Comparison of ENCODE assay signal across 1 cellular context in the genomic region with DNA sequence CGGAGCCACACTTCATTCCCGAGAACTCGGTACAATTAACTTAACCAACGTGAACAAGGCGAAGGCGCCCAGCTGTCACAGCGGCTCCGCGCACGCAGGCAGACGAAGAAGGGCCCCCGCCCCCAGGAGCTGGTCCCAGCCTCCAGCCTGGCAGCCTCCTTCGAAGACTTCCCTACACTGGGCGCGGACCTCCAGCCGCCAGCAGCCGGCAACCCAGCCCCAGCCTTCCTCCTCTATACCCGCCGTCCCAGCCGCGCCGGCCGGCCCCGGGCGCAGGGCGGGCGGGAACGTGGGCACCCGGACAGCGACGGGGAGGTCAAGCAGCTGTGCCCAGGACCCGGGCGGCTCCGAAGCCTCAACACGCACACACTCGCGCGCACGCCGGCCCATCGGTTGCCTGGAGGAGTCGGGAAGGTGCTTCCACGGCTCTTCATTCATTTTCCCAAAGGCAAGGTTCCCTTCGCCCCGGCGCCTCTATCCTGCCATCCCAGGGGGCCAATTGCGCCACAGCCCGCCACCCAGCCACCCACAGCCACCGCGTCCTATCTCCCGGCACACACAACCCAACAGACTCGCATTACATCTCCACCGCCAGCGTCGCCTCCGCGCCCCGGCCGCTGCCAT.
TF ChIP-seq lines count a peak whose summit lies in the region.

No MANE protein-coding gene starts in this region.

TF ChIP-seq in HepG2, 621 proteins besides CTCF, POLR2A, EP300 and RAD21 (continued from another document and continues in another):
- TF ChIP-seq ZBTB38 (CRISPR knock-in tag; IDR thresholded peaks at IDR 0.05), result 0 out of 2 replicates have a peak, but pooled peaks have one; percentile 29
- peak; percentile 16; the same call in 1 of the 2 replicates for TF ChIP-seq TBX2 (CRISPR knock-in tag; IDR thresholded peaks at IDR 0.05; ENCODE audit: borderline replicate concordance)
- no peak for TF ChIP-seq ZNF569 (CRISPR knock-in tag; IDR thresholded peaks at IDR 0.05; ENCODE audit: borderline replicate concordance)
- TF ChIP-seq, protein P1, sequence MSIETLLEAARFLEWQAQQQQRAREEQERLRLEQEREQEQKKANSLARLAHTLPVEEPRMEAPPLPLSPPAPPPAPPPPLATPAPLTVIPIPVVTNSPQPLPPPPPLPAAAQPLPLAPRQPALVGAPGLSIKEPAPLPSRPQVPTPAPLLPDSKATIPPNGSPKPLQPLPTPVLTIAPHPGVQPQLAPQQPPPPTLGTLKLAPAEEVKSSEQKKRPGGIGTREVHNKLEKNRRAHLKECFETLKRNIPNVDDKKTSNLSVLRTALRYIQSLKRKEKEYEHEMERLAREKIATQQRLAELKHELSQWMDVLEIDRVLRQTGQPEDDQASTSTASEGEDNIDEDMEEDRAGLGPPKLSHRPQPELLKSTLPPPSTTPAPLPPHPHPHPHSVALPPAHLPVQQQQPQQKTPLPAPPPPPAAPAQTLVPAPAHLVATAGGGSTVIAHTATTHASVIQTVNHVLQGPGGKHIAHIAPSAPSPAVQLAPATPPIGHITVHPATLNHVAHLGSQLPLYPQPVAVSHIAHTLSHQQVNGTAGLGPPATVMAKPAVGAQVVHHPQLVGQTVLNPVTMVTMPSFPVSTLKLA (IDR thresholded peaks at IDR 0.05), result no peak
- no peak for TF ChIP-seq ZNF296 (CRISPR knock-in tag; conservative IDR thresholded peaks at IDR 0.05)
- TF ChIP-seq, protein P2, sequence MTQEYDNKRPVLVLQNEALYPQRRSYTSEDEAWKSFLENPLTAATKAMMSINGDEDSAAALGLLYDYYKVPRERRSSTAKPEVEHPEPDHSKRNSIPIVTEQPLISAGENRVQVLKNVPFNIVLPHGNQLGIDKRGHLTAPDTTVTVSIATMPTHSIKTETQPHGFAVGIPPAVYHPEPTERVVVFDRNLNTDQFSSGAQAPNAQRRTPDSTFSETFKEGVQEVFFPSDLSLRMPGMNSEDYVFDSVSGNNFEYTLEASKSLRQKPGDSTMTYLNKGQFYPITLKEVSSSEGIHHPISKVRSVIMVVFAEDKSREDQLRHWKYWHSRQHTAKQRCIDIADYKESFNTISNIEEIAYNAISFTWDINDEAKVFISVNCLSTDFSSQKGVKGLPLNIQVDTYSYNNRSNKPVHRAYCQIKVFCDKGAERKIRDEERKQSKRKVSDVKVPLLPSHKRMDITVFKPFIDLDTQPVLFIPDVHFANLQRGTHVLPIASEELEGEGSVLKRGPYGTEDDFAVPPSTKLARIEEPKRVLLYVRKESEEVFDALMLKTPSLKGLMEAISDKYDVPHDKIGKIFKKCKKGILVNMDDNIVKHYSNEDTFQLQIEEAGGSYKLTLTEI (CRISPR knock-in tag; conservative IDR thresholded peaks at IDR 0.05), result no peak
- TF ChIP-seq TCF7 (IDR thresholded peaks at IDR 0.05; ENCODE audit: low read depth), result no peak
- no peak for TF ChIP-seq IRX3 (CRISPR knock-in tag; IDR thresholded peaks at IDR 0.05; ENCODE audit: borderline replicate concordance, low read depth)
- 0 out of 2 replicates have a peak, but pooled peaks have one; percentile 27 for TF ChIP-seq EEA1 (CRISPR knock-in tag; IDR thresholded peaks at IDR 0.05; ENCODE audit: borderline replicate concordance)
- TF ChIP-seq ZNF546 (CRISPR knock-in tag; conservative IDR thresholded peaks at IDR 0.05), result no peak
- TF ChIP-seq ZNF256 (CRISPR knock-in tag; conservative IDR thresholded peaks at IDR 0.05), result no peak
- TF ChIP-seq, protein P3, sequence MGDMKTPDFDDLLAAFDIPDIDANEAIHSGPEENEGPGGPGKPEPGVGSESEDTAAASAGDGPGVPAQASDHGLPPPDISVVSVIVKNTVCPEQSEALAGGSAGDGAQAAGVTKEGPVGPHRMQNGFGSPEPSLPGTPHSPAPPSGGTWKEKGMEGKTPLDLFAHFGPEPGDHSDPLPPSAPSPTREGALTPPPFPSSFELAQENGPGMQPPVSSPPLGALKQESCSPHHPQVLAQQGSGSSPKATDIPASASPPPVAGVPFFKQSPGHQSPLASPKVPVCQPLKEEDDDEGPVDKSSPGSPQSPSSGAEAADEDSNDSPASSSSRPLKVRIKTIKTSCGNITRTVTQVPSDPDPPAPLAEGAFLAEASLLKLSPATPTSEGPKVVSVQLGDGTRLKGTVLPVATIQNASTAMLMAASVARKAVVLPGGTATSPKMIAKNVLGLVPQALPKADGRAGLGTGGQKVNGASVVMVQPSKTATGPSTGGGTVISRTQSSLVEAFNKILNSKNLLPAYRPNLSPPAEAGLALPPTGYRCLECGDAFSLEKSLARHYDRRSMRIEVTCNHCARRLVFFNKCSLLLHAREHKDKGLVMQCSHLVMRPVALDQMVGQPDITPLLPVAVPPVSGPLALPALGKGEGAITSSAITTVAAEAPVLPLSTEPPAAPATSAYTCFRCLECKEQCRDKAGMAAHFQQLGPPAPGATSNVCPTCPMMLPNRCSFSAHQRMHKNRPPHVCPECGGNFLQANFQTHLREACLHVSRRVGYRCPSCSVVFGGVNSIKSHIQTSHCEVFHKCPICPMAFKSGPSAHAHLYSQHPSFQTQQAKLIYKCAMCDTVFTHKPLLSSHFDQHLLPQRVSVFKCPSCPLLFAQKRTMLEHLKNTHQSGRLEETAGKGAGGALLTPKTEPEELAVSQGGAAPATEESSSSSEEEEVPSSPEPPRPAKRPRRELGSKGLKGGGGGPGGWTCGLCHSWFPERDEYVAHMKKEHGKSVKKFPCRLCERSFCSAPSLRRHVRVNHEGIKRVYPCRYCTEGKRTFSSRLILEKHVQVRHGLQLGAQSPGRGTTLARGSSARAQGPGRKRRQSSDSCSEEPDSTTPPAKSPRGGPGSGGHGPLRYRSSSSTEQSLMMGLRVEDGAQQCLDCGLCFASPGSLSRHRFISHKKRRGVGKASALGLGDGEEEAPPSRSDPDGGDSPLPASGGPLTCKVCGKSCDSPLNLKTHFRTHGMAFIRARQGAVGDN (CRISPR knock-in tag; IDR thresholded peaks at IDR 0.05), result peak; percentile 53
- no peak for TF ChIP-seq ZSCAN12 (CRISPR knock-in tag; IDR thresholded peaks at IDR 0.05)
- TF ChIP-seq, protein P4, sequence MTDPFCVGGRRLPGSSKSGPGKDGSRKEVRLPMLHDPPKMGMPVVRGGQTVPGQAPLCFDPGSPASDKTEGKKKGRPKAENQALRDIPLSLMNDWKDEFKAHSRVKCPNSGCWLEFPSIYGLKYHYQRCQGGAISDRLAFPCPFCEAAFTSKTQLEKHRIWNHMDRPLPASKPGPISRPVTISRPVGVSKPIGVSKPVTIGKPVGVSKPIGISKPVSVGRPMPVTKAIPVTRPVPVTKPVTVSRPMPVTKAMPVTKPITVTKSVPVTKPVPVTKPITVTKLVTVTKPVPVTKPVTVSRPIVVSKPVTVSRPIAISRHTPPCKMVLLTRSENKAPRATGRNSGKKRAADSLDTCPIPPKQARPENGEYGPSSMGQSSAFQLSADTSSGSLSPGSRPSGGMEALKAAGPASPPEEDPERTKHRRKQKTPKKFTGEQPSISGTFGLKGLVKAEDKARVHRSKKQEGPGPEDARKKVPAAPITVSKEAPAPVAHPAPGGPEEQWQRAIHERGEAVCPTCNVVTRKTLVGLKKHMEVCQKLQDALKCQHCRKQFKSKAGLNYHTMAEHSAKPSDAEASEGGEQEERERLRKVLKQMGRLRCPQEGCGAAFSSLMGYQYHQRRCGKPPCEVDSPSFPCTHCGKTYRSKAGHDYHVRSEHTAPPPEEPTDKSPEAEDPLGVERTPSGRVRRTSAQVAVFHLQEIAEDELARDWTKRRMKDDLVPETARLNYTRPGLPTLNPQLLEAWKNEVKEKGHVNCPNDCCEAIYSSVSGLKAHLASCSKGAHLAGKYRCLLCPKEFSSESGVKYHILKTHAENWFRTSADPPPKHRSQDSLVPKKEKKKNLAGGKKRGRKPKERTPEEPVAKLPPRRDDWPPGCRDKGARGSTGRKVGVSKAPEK (CRISPR knock-in tag; IDR thresholded peaks at IDR 0.05; ENCODE audit: borderline replicate concordance), result no peak
- no peak for TF ChIP-seq ZBTB8A (CRISPR knock-in tag; IDR thresholded peaks at IDR 0.05; ENCODE audit: borderline replicate concordance, low read depth)
- TF ChIP-seq, protein P5, sequence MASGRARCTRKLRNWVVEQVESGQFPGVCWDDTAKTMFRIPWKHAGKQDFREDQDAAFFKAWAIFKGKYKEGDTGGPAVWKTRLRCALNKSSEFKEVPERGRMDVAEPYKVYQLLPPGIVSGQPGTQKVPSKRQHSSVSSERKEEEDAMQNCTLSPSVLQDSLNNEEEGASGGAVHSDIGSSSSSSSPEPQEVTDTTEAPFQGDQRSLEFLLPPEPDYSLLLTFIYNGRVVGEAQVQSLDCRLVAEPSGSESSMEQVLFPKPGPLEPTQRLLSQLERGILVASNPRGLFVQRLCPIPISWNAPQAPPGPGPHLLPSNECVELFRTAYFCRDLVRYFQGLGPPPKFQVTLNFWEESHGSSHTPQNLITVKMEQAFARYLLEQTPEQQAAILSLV (CRISPR knock-in tag; IDR thresholded peaks at IDR 0.05; ENCODE audit: borderline replicate concordance), result no peak
- TF ChIP-seq, protein P6, sequence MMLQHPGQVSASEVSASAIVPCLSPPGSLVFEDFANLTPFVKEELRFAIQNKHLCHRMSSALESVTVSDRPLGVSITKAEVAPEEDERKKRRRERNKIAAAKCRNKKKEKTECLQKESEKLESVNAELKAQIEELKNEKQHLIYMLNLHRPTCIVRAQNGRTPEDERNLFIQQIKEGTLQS (CRISPR knock-in tag; IDR thresholded peaks at IDR 0.05), result no peak
- no peak for TF ChIP-seq MEIS2 (CRISPR knock-in tag; IDR thresholded peaks at IDR 0.05)
- TF ChIP-seq NR3C1 (CRISPR knock-in tag; IDR thresholded peaks at IDR 0.05), result no peak
- no peak for TF ChIP-seq ARNT (IDR thresholded peaks at IDR 0.05)
- TF ChIP-seq KLF6 (CRISPR knock-in tag; IDR thresholded peaks at IDR 0.05), result no peak
- TF ChIP-seq, protein P7, sequence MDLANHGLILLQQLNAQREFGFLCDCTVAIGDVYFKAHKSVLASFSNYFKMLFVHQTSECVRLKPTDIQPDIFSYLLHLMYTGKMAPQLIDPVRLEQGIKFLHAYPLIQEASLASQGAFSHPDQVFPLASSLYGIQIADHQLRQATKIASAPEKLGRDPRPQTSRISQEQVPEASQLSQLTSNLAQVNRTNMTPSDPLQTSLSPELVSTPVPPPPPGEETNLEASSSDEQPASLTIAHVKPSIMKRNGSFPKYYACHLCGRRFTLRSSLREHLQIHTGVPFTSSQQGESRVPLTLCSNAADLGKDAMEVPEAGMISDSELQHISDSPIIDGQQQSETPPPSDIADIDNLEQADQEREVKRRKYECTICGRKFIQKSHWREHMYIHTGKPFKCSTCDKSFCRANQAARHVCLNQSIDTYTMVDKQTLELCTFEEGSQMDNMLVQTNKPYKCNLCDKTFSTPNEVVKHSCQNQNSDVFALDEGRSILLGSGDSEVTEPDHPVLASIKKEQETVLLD (CRISPR knock-in tag; IDR thresholded peaks at IDR 0.05; ENCODE audit: low read depth), result no peak
- TF ChIP-seq, protein P8, sequence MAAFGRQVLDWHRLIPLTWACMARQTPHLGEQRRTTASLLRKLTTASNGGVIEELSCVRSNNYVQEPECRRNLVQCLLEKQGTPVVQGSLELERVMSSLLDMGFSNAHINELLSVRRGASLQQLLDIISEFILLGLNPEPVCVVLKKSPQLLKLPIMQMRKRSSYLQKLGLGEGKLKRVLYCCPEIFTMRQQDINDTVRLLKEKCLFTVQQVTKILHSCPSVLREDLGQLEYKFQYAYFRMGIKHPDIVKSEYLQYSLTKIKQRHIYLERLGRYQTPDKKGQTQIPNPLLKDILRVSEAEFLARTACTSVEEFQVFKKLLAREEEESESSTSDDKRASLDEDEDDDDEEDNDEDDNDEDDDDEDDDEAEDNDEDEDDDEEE (CRISPR knock-in tag; IDR thresholded peaks at IDR 0.05), result peak; percentile 24; the same call in 1 of the 2 replicates
- no peak for TF ChIP-seq ZNF616 (CRISPR knock-in tag; IDR thresholded peaks at IDR 0.05; ENCODE audit: low read depth)
- TF ChIP-seq HNRNPLL (IDR thresholded peaks at IDR 0.05; ENCODE audit: low read depth, low read length, poor library complexity, severe bottlenecking), result peak; percentile 28
- TF ChIP-seq SP4 (CRISPR knock-in tag; IDR thresholded peaks at IDR 0.05), result peak; percentile 19; the same call in 1 of the 2 replicates
- peak; percentile 65; the same call in 1 of the 2 replicates for TF ChIP-seq NRL (CRISPR knock-in tag; IDR thresholded peaks at IDR 0.05; ENCODE audit: borderline replicate concordance)
- no peak for TF ChIP-seq SP2 (CRISPR knock-in tag; IDR thresholded peaks at IDR 0.05)
- TF ChIP-seq, protein P9, sequence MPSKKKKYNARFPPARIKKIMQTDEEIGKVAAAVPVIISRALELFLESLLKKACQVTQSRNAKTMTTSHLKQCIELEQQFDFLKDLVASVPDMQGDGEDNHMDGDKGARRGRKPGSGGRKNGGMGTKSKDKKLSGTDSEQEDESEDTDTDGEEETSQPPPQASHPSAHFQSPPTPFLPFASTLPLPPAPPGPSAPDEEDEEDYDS (CRISPR knock-in tag; IDR thresholded peaks at IDR 0.05), result no peak
- no peak for TF ChIP-seq ZC3H4 (CRISPR knock-in tag; IDR thresholded peaks at IDR 0.05; ENCODE audit: borderline replicate concordance)
- 0 out of 2 replicates have a peak, but pooled peaks have one; percentile 11 for TF ChIP-seq GABPB1 (CRISPR knock-in tag; IDR thresholded peaks at IDR 0.05)
- TF ChIP-seq SRY (CRISPR knock-in tag; IDR thresholded peaks at IDR 0.05), result 0 out of 2 replicates have a peak, but pooled peaks have one; percentile 41
- TF ChIP-seq IKZF1 (IDR thresholded peaks at IDR 0.05), result no peak
- no peak for TF ChIP-seq ZNF850 (CRISPR knock-in tag; conservative IDR thresholded peaks at IDR 0.05)
- TF ChIP-seq RBFOX2 (IDR thresholded peaks at IDR 0.05; ENCODE audit: low read depth, low read length), result peak; percentile 75
- peak; percentile 25; the same call in 1 of the 2 replicates for TF ChIP-seq ZIK1 (CRISPR knock-in tag; IDR thresholded peaks at IDR 0.05; ENCODE audit: borderline replicate concordance, low read depth)
- TF ChIP-seq AKAP8 (CRISPR knock-in tag; IDR thresholded peaks at IDR 0.05), result peak; percentile 75; the same call in 1 of the 2 replicates
- TF ChIP-seq ATRX (CRISPR knock-in tag; IDR thresholded peaks at IDR 0.05; ENCODE audit: borderline replicate concordance), result no peak
